Comparison of ENCODE assay signal across 1 cellular context in genomic region chr19:15432629-15433518, GRCh38.
A peak's percentile ranks its signal among the peaks of the same experiment; 100 is the strongest.
TF ChIP-seq lines count a peak whose summit lies in the region.

No MANE protein-coding gene starts in this region.

TF ChIP-seq in K562, 482 proteins besides CTCF, POLR2A, EP300 and RAD21 (continued from another document and continues in another):
- no peak for TF ChIP-seq ZNF584 (CRISPR knock-in tag; IDR thresholded peaks at IDR 0.05; ENCODE audit: low read depth)
- no peak for TF ChIP-seq XRCC3 (IDR thresholded peaks at IDR 0.05)
- TF ChIP-seq SREBF1 (IDR thresholded peaks at IDR 0.05; ENCODE audit: borderline replicate concordance, low read depth, low read length) = no peak
- TF ChIP-seq LARP7 (IDR thresholded peaks at IDR 0.05) = no peak
- no peak; the same call in 1 of the 2 replicates for TF ChIP-seq KAT7 (CRISPR knock-in tag; IDR thresholded peaks at IDR 0.05; ENCODE audit: borderline replicate concordance)
- TF ChIP-seq NR0B1 (IDR thresholded peaks at IDR 0.05; ENCODE audit: partially characterized antibody) = no peak
- TF ChIP-seq U2AF2 (optimal IDR thresholded peaks at IDR 0.05; ENCODE audit: low read depth, low read length) = no peak
- no peak for TF ChIP-seq ZNF133 (CRISPR knock-in tag; IDR thresholded peaks at IDR 0.05)
- TF ChIP-seq CBX5 (IDR thresholded peaks at IDR 0.05; ENCODE audit: borderline replicate concordance, low read depth) = no peak
- TF ChIP-seq ATF6 (CRISPR knock-in tag; IDR thresholded peaks at IDR 0.05) = no peak
- TF ChIP-seq SLC30A9 (CRISPR knock-in tag; IDR thresholded peaks at IDR 0.05) = no peak
- peak; percentile 92 for TF ChIP-seq GATAD2B (IDR thresholded peaks at IDR 0.05; ENCODE audit: borderline replicate concordance)
- no peak for TF ChIP-seq HNRNPL (IDR thresholded peaks at IDR 0.05; ENCODE audit: low read depth, low read length)
- no peak for TF ChIP-seq PTBP1 (IDR thresholded peaks at IDR 0.05; ENCODE audit: low read depth, low read length)
- TF ChIP-seq CREBBP (IDR thresholded peaks at IDR 0.05; ENCODE audit: low read depth, low read length) = no peak
- no peak for TF ChIP-seq PTRF (tag; IDR thresholded peaks at IDR 0.05)
- peak; percentile 43; the same call in 1 of the 2 replicates for TF ChIP-seq SAFB (IDR thresholded peaks at IDR 0.05; ENCODE audit: borderline replicate concordance, low read depth, low read length)
- TF ChIP-seq MXD1 (CRISPR knock-in tag; IDR thresholded peaks at IDR 0.05; ENCODE audit: borderline replicate concordance, poor library complexity, severe bottlenecking) = peak; percentile 75
- no peak for TF ChIP-seq HMG20A (CRISPR knock-in tag; conservative IDR thresholded peaks at IDR 0.05)
- TF ChIP-seq GMEB1 (CRISPR knock-in tag; IDR thresholded peaks at IDR 0.05) = peak; percentile 83
- TF ChIP-seq CCNT2 (IDR thresholded peaks at IDR 0.05; ENCODE audit: borderline replicate concordance, extremely low read depth, insufficient read length, low read depth, low read length) = peak; percentile 86
- peak; percentile 76 for TF ChIP-seq KDM5B (IDR thresholded peaks at IDR 0.05; ENCODE audit: insufficient replicate concordance, low read depth, low read length)
- TF ChIP-seq BRF2 (IDR thresholded peaks at IDR 0.05; ENCODE audit: borderline replicate concordance, insufficient read depth, insufficient read length) = no peak
- no peak for TF ChIP-seq CTCFL (IDR thresholded peaks at IDR 0.05; ENCODE audit: borderline replicate concordance, insufficient read depth, low read depth, low read length, poor library complexity, severe bottlenecking)
- TF ChIP-seq SNIP1 (IDR thresholded peaks at IDR 0.05; ENCODE audit: low read depth) = no peak
- TF ChIP-seq GTF2B (IDR thresholded peaks at IDR 0.05; ENCODE audit: extremely low read depth, insufficient read length) = no peak
- no peak for TF ChIP-seq DIDO1 (tag; IDR thresholded peaks at IDR 0.05; ENCODE audit: low read depth)
- no peak for TF ChIP-seq ZNF407 (IDR thresholded peaks at IDR 0.05; ENCODE audit: low read depth)
- TF ChIP-seq ZEB2 (IDR thresholded peaks at IDR 0.05) = no peak
- TF ChIP-seq CREB3L1 (IDR thresholded peaks at IDR 0.05; ENCODE audit: borderline replicate concordance, low read depth) = peak; percentile 85
- TF ChIP-seq ZBTB43 (CRISPR knock-in tag; IDR thresholded peaks at IDR 0.05) = no peak
- TF ChIP-seq MAFG (tag; conservative IDR thresholded peaks at IDR 0.05) = no peak
- peak; percentile 84 for TF ChIP-seq TFAP4 (CRISPR knock-in tag; IDR thresholded peaks at IDR 0.05; ENCODE audit: borderline replicate concordance)
